18 cellular contexts compared by ENCODE assay signal in genomic region chr13:78401833-78402232, GRCh38.
"Had no signal": no experiment of that assay in that cellular context is flagged by ENCODE, and none has a peak within 500 bp of the region (broad histone marks: within the 10 kb centered on the region; RNA-seq: fewer than 3 reads in every experiment).

No MANE protein-coding gene starts in this region.

- H3K27ac ChIP-seq: epithelial cell of prostate, gastroesophageal sphincter, heart left ventricle, lower lobe of right lung, transverse colon had no signal

- H3K4me1 ChIP-seq: gastroesophageal sphincter, heart left ventricle, lower lobe of right lung, transverse colon had no signal

- H3K9me3 ChIP-seq: lower lobe of right lung, transverse colon had no signal

- H3K36me3 ChIP-seq: gastroesophageal sphincter, heart left ventricle, lower lobe of right lung, transverse colon had no signal

- DNase-seq: activated CD4-positive, alpha-beta memory T cell treated with anti-CD3 and anti-CD28 coated beads for 36 hours; activated CD4-positive, alpha-beta T cell treated with anti-CD3 and anti-CD28 coated beads for 48 hours; activated CD4-positive, CD25-positive, alpha-beta regulatory T cell; activated effector memory CD4-positive, alpha-beta T cell treated with anti-CD3 and anti-CD28 coated beads, Interleukin-2, amount 50 U/mL, for 16 hours; activated naive CD4-positive, alpha-beta T cell treated with anti-CD3 and anti-CD28 coated beads, Interleukin-2, amount 10 ng/mL, durations not matched to agents 7 days and 5 days; activated T-cell treated with anti-CD3 and anti-CD28 coated beads, Interleukin-2, amount 50 U/mL, for 48 hours; heart left ventricle; left cardiac atrium; lower lobe of right lung; naive thymus-derived CD4-positive, alpha-beta T cell; posterior cingulate gyrus; stimulated activated CD4-positive, alpha-beta T cell treated with anti-CD3 and anti-CD28 coated beads, Interleukin-15, amount 100 ng/mL, for 24 hours; stimulated activated naive B cell treated with anti-CD40 and anti-IgM and Interleukin-4, amounts not matched to agents 10 μg/mL and 1 μg/mL and 100 μg/mL, for 72 hours; T-helper 9 cell; transverse colon had no signal

- H3K4me3 ChIP-seq: gastroesophageal sphincter, heart left ventricle, lower lobe of right lung, smooth muscle cell, transverse colon had no signal

- H3K4me2 ChIP-seq: smooth muscle cell had no signal

- H3K27me3 ChIP-seq: heart left ventricle, transverse colon had no signal
